In genomic region chr3:172991424-172991996, GRCh38 we compare ENCODE assay signal across 31 cellular contexts.
"Had no signal": no experiment of that assay in that cellular context is flagged by ENCODE, and none has a peak within 500 bp of the region (broad histone marks: within the 10 kb centered on the region; RNA-seq: fewer than 3 reads in every experiment).

No MANE protein-coding gene starts in this region.

- H3K4me1 Mint-ChIP-seq: activated CD4-positive, alpha-beta T cell treated with anti-CD3 and anti-CD28 coated beads for 36 hours; activated CD4-positive, alpha-beta T cell treated with anti-CD3 and anti-CD28 coated beads, Interleukin-2, amount 10 ng/mL, durations not matched to agents 24 days and 14 days; activated CD8-positive, alpha-beta memory T cell treated with anti-CD3 and anti-CD28 coated beads, Interleukin-2, amount 10 ng/mL, durations not matched to agents 7 days and 5 days; activated naive CD4-positive, alpha-beta T cell treated with anti-CD3 and anti-CD28 coated beads, Interleukin-2, amount 50 U/mL, for 24 hours; activated naive CD8-positive, alpha-beta T cell treated with anti-CD3 and anti-CD28 coated beads for 36 hours; activated naive CD8-positive, alpha-beta T cell treated with anti-CD3 and anti-CD28 coated beads, Interleukin-2, amount 50 U/mL, for 24 hours had no signal

- H3K27me3 Mint-ChIP-seq: activated CD4-positive, alpha-beta memory T cell treated with anti-CD3 and anti-CD28 coated beads for 36 hours; activated CD4-positive, alpha-beta T cell treated with anti-CD3 and anti-CD28 coated beads for 36 hours; activated CD4-positive, alpha-beta T cell treated with anti-CD3 and anti-CD28 coated beads, Interleukin-2, amount 10 ng/mL, durations not matched to agents 24 days and 14 days; activated CD8-positive, alpha-beta memory T cell treated with anti-CD3 and anti-CD28 coated beads, Interleukin-2, amount 10 ng/mL, durations not matched to agents 7 days and 5 days; activated naive CD4-positive, alpha-beta T cell treated with anti-CD3 and anti-CD28 coated beads, Interleukin-2, amount 50 U/mL, for 24 hours; activated naive CD8-positive, alpha-beta T cell treated with anti-CD3 and anti-CD28 coated beads for 36 hours; activated naive CD8-positive, alpha-beta T cell treated with anti-CD3 and anti-CD28 coated beads, Interleukin-2, amount 50 U/mL, for 24 hours; brain; dendritic cell treated with granulocyte-macrophage colony-stimulating factor and Interleukin-4, amounts not matched to agents 40 ng/mL and 50 ng/mL, for 4 days had no signal

- H3K27me3 ChIP-seq: ascending aorta, breast epithelium, cardiac muscle cell, colonic mucosa, dorsolateral prefrontal cortex had no signal

- ATAC-seq: activated CD4-positive, alpha-beta T cell treated with anti-CD3 and anti-CD28 coated beads for 36 hours; activated CD8-positive, alpha-beta memory T cell treated with anti-CD3 and anti-CD28 coated beads, Interleukin-2, amount 10 ng/mL, durations not matched to agents 7 days and 5 days; activated CD8-positive, alpha-beta T cell treated with anti-CD3 and anti-CD28 coated beads, Interleukin-2, amount 10 ng/mL, durations not matched to agents 7 days and 5 days; activated naive CD8-positive, alpha-beta T cell treated with anti-CD3 and anti-CD28 coated beads, Interleukin-2, amount 50 U/mL, for 24 hours had no signal

- DNase-seq: activated CD4-positive, alpha-beta memory T cell treated with anti-CD3 and anti-CD28 coated beads for 36 hours; activated CD4-positive, alpha-beta T cell treated with anti-CD3 and anti-CD28 coated beads for 36 hours; activated CD4-positive, alpha-beta T cell treated with anti-CD3 and anti-CD28 coated beads, Interleukin-2, amount 10 ng/mL, durations not matched to agents 24 days and 14 days; activated CD4-positive, CD25-positive, alpha-beta regulatory T cell; activated CD4-positive, CD25-positive, alpha-beta regulatory T cell treated with anti-CD3 and anti-CD28 coated beads, Interleukin-2, amount 50 U/mL, for 72 hours; activated CD8-positive, alpha-beta memory T cell treated with anti-CD3 and anti-CD28 coated beads, Interleukin-2, amount 10 ng/mL, durations not matched to agents 7 days and 5 days; activated CD8-positive, alpha-beta memory T cell treated with anti-CD3 and anti-CD28 coated beads, Interleukin-2, amount 50 U/mL, for 4 hours; activated CD8-positive, alpha-beta T cell treated with anti-CD3 and anti-CD28 coated beads, Interleukin-2, amount 10 ng/mL, durations not matched to agents 7 days and 5 days; activated effector memory CD4-positive, alpha-beta T cell treated with anti-CD3 and anti-CD28 coated beads, Interleukin-2, amount 50 U/mL, for 16 hours; activated naive CD4-positive, alpha-beta T cell treated with anti-CD3 and anti-CD28 coated beads for 36 hours; activated naive CD8-positive, alpha-beta T cell treated with anti-CD3 and anti-CD28 coated beads for 36 hours; activated naive CD8-positive, alpha-beta T cell treated with anti-CD3 and anti-CD28 coated beads, Interleukin-2, amount 50 U/mL, for 24 hours; activated T-cell treated with anti-CD3 and anti-CD28 coated beads, Interleukin-2, amount 50 U/mL, for 1 hour; activated T-cell treated with anti-CD3 and anti-CD28 coated beads, Interleukin-2, amount 50 U/mL, for 48 hours; central memory CD4-positive, alpha-beta T cell; cerebellar nuclear complex; colonic mucosa; dorsolateral prefrontal cortex; effector memory CD4-positive, alpha-beta T cell; foreskin fibroblast; head of caudate nucleus; T-helper 2 cell had no signal

- H3K27ac ChIP-seq: ascending aorta, breast epithelium, cardiac muscle cell, colonic mucosa, dorsolateral prefrontal cortex, epithelial cell of prostate had no signal

- H3K4me3 ChIP-seq: ascending aorta, breast epithelium, cardiac muscle cell, colonic mucosa, dorsolateral prefrontal cortex had no signal

- H3K36me3 Mint-ChIP-seq: activated CD4-positive, alpha-beta memory T cell treated with anti-CD3 and anti-CD28 coated beads for 36 hours; activated CD8-positive, alpha-beta memory T cell treated with anti-CD3 and anti-CD28 coated beads, Interleukin-2, amount 10 ng/mL, durations not matched to agents 7 days and 5 days; activated naive CD4-positive, alpha-beta T cell treated with anti-CD3 and anti-CD28 coated beads, Interleukin-2, amount 50 U/mL, for 24 hours; activated naive CD8-positive, alpha-beta T cell treated with anti-CD3 and anti-CD28 coated beads for 36 hours; brain had no signal

- H3K36me3 ChIP-seq: ascending aorta, breast epithelium, cardiac muscle cell, colonic mucosa had no signal

- H3K4me3 Mint-ChIP-seq: activated CD4-positive, alpha-beta memory T cell treated with anti-CD3 and anti-CD28 coated beads for 36 hours; activated CD4-positive, alpha-beta T cell treated with anti-CD3 and anti-CD28 coated beads for 36 hours; activated CD4-positive, alpha-beta T cell treated with anti-CD3 and anti-CD28 coated beads, Interleukin-2, amount 10 ng/mL, durations not matched to agents 24 days and 14 days; activated CD8-positive, alpha-beta memory T cell treated with anti-CD3 and anti-CD28 coated beads, Interleukin-2, amount 10 ng/mL, durations not matched to agents 7 days and 5 days; activated CD8-positive, alpha-beta T cell treated with anti-CD3 and anti-CD28 coated beads, Interleukin-2, amount 10 ng/mL, durations not matched to agents 7 days and 5 days; activated naive CD4-positive, alpha-beta T cell treated with anti-CD3 and anti-CD28 coated beads for 36 hours; activated naive CD4-positive, alpha-beta T cell treated with anti-CD3 and anti-CD28 coated beads, Interleukin-2, amount 50 U/mL, for 24 hours; activated naive CD8-positive, alpha-beta T cell treated with anti-CD3 and anti-CD28 coated beads for 36 hours; activated naive CD8-positive, alpha-beta T cell treated with anti-CD3 and anti-CD28 coated beads, Interleukin-2, amount 50 U/mL, for 24 hours; activated T-helper 1 cell treated with anti-CD3 and anti-CD28 coated beads, Interleukin-12 subunit alpha, Interleukin-12 subunit beta, Interleukin-2, Interleukin-4 antibody, amounts not matched to agents 30 ng/mL and 10 ng/mL and 1 ng/mL, durations not matched to agents 14 hours and 24 hours and 36 hours; brain; dendritic cell treated with granulocyte-macrophage colony-stimulating factor and Interleukin-4, amounts not matched to agents 40 ng/mL and 50 ng/mL, for 4 days had no signal

- H3K27ac Mint-ChIP-seq: activated CD4-positive, alpha-beta memory T cell treated with anti-CD3 and anti-CD28 coated beads for 36 hours; activated CD4-positive, alpha-beta T cell treated with anti-CD3 and anti-CD28 coated beads for 36 hours; activated CD4-positive, alpha-beta T cell treated with anti-CD3 and anti-CD28 coated beads, Interleukin-2, amount 10 ng/mL, durations not matched to agents 24 days and 14 days; activated CD8-positive, alpha-beta memory T cell treated with anti-CD3 and anti-CD28 coated beads, Interleukin-2, amount 10 ng/mL, durations not matched to agents 7 days and 5 days; activated CD8-positive, alpha-beta T cell treated with anti-CD3 and anti-CD28 coated beads, Interleukin-2, amount 10 ng/mL, durations not matched to agents 7 days and 5 days; activated naive CD4-positive, alpha-beta T cell treated with anti-CD3 and anti-CD28 coated beads for 36 hours; activated naive CD4-positive, alpha-beta T cell treated with anti-CD3 and anti-CD28 coated beads, Interleukin-2, amount 50 U/mL, for 24 hours; activated naive CD8-positive, alpha-beta T cell treated with anti-CD3 and anti-CD28 coated beads for 36 hours; activated naive CD8-positive, alpha-beta T cell treated with anti-CD3 and anti-CD28 coated beads, Interleukin-2, amount 50 U/mL, for 24 hours; activated T-helper 1 cell treated with anti-CD3 and anti-CD28 coated beads, Interleukin-12 subunit alpha, Interleukin-12 subunit beta, Interleukin-2, Interleukin-4 antibody, amounts not matched to agents 30 ng/mL and 10 ng/mL and 1 ng/mL, durations not matched to agents 14 hours and 24 hours and 36 hours; activated T-helper 2 cell treated with anti-CD3 and anti-CD28 coated beads, Interferon-gamma antibody, Interleukin-2, Interleukin-4, amounts not matched to agents 10 μg/mL and 5 μg/mL and 100 μg/mL, durations not matched to agents 14 hours and 24 hours and 36 hours; brain; dendritic cell treated with granulocyte-macrophage colony-stimulating factor and Interleukin-4, amounts not matched to agents 40 ng/mL and 50 ng/mL, for 4 days had no signal

- H3K9me3 Mint-ChIP-seq: activated CD4-positive, alpha-beta memory T cell treated with anti-CD3 and anti-CD28 coated beads for 36 hours; activated CD4-positive, alpha-beta T cell treated with anti-CD3 and anti-CD28 coated beads, Interleukin-2, amount 10 ng/mL, durations not matched to agents 24 days and 14 days; activated naive CD4-positive, alpha-beta T cell treated with anti-CD3 and anti-CD28 coated beads for 36 hours; activated naive CD4-positive, alpha-beta T cell treated with anti-CD3 and anti-CD28 coated beads, Interleukin-2, amount 50 U/mL, for 24 hours; activated naive CD8-positive, alpha-beta T cell treated with anti-CD3 and anti-CD28 coated beads for 36 hours; activated naive CD8-positive, alpha-beta T cell treated with anti-CD3 and anti-CD28 coated beads, Interleukin-2, amount 50 U/mL, for 24 hours; activated T-helper 1 cell treated with anti-CD3 and anti-CD28 coated beads, Interleukin-12 subunit alpha, Interleukin-12 subunit beta, Interleukin-2, Interleukin-4 antibody, amounts not matched to agents 30 ng/mL and 10 ng/mL and 1 ng/mL, durations not matched to agents 14 hours and 24 hours and 36 hours; activated T-helper 2 cell treated with anti-CD3 and anti-CD28 coated beads, Interferon-gamma antibody, Interleukin-2, Interleukin-4, amounts not matched to agents 10 μg/mL and 5 μg/mL and 100 μg/mL, durations not matched to agents 14 hours and 24 hours and 36 hours; brain; dendritic cell treated with granulocyte-macrophage colony-stimulating factor and Interleukin-4, amounts not matched to agents 40 ng/mL and 50 ng/mL, for 4 days had no signal

- H3K9me3 ChIP-seq: ascending aorta, breast epithelium, colonic mucosa had no signal

- H3K4me1 ChIP-seq: ascending aorta, breast epithelium, colonic mucosa had no signal
